Comparison of ENCODE assay signal across 20 cellular contexts in the genomic region with DNA sequence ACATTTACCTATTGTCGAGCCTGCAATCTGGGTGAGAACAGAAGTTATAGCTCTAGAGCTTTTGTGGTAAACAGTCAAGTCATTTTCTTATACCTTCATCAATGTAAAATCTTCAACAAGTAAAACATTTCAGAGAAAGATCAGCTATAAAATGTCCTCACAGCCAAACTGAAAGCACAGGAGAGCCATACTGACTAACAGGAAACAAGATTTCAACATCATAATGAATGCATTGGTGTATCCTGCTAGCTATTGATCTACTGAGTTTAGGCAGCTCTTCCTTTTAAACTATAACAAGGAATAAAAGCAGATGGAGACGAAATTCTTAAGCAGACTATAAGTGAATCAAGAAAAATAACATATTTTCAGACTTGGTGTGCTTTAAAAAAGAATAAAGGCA.
"Had no signal": no experiment of that assay in that cellular context is flagged by ENCODE, and none has a peak within 500 bp of the region (broad histone marks: within the 10 kb centered on the region; RNA-seq: fewer than 3 reads in every experiment).

No MANE protein-coding gene starts in this region.

- H3K27ac Mint-ChIP-seq: activated T-cell treated with anti-CD3 and anti-CD28 coated beads, Interleukin-2, amount 50 U/mL, for 72 hours; naive B cell; stimulated activated naive B cell treated with anti-CD40 and anti-IgM and Interleukin-4, amounts not matched to agents 10 μg/mL and 1 μg/mL and 100 μg/mL, for 72 hours; T-helper 17 cell had no signal

- H3K4me1 Mint-ChIP-seq: naive B cell; stimulated activated naive B cell treated with anti-CD40 and anti-IgM and Interleukin-4, amounts not matched to agents 10 μg/mL and 1 μg/mL and 100 μg/mL, for 72 hours; T-helper 17 cell had no signal

- H3K4me3 ChIP-seq: cardiac muscle cell, gastroesophageal sphincter, heart left ventricle, left ventricle myocardium inferior, mucosa of descending colon, ovary, right lobe of liver, spleen had no signal

- ATAC-seq: activated T-cell treated with anti-CD3 and anti-CD28 coated beads, Interleukin-2, amount 50 U/mL, for 72 hours; gastroesophageal sphincter; heart left ventricle; mucosa of descending colon; right lobe of liver; stimulated activated naive B cell treated with anti-CD40 and anti-IgM and Interleukin-4, amounts not matched to agents 10 μg/mL and 1 μg/mL and 100 μg/mL, for 72 hours; T-helper 17 cell had no signal

- H3K9me3 ChIP-seq: ovary, right lobe of liver had no signal

- H3K4me1 ChIP-seq: gastroesophageal sphincter, heart left ventricle, left ventricle myocardium inferior, right lobe of liver, spleen had no signal

- H3K36me3 Mint-ChIP-seq: naive B cell; stimulated activated naive B cell treated with anti-CD40 and anti-IgM and Interleukin-4, amounts not matched to agents 10 μg/mL and 1 μg/mL and 100 μg/mL, for 72 hours had no signal

- H3K27me3 Mint-ChIP-seq: naive B cell; stimulated activated naive B cell treated with anti-CD40 and anti-IgM and Interleukin-4, amounts not matched to agents 10 μg/mL and 1 μg/mL and 100 μg/mL, for 72 hours; T-helper 17 cell had no signal

- H3K4me3 Mint-ChIP-seq: activated T-cell treated with anti-CD3 and anti-CD28 coated beads, Interleukin-2, amount 50 U/mL, for 72 hours; naive B cell; stimulated activated naive B cell treated with anti-CD40 and anti-IgM and Interleukin-4, amounts not matched to agents 10 μg/mL and 1 μg/mL and 100 μg/mL, for 72 hours; T-helper 17 cell had no signal

- H3K27me3 ChIP-seq: cardiac muscle cell, gastroesophageal sphincter, heart left ventricle, ovary, right lobe of liver, spleen had no signal

- H3K27ac ChIP-seq: cardiac muscle cell, gastroesophageal sphincter, heart left ventricle, left ventricle myocardium inferior, ovary, right lobe of liver, spleen, WERI-Rb-1 had no signal

- DNase-seq: activated CD4-positive, alpha-beta T cell treated with anti-CD3 and anti-CD28 coated beads for 1 hour; activated effector memory CD4-positive, alpha-beta T cell treated with anti-CD3 and anti-CD28 coated beads, Interleukin-2, amount 50 U/mL, for 16 hours; activated naive CD4-positive, alpha-beta T cell treated with anti-CD3 and anti-CD28 coated beads, Interleukin-2, amount 50 U/mL, for 16 hours; activated T-cell treated with anti-CD3 and anti-CD28 coated beads, Interleukin-2, amount 50 U/mL, for 72 hours; dermis blood vessel endothelial cell; effector memory CD4-positive, alpha-beta T cell; heart left ventricle; kidney glomerular epithelial cell; left ventricle myocardium inferior; mucosa of descending colon; naive B cell; ovary; right lobe of liver; spleen; stimulated activated CD4-positive, alpha-beta T cell treated with anti-CD3 and anti-CD28 coated beads, Interleukin-4, amount 100 ng/mL, for 4 hours; stimulated activated naive B cell treated with anti-CD40 and anti-IgM and Interleukin-4, amounts not matched to agents 10 μg/mL and 1 μg/mL and 100 μg/mL, for 72 hours; T-helper 17 cell had no signal

- H3K36me3 ChIP-seq: cardiac muscle cell, gastroesophageal sphincter, heart left ventricle, left ventricle myocardium inferior, ovary, right lobe of liver, spleen, WERI-Rb-1 had no signal
